ENCODE assay signal across 8 cellular contexts in the genomic region with DNA sequence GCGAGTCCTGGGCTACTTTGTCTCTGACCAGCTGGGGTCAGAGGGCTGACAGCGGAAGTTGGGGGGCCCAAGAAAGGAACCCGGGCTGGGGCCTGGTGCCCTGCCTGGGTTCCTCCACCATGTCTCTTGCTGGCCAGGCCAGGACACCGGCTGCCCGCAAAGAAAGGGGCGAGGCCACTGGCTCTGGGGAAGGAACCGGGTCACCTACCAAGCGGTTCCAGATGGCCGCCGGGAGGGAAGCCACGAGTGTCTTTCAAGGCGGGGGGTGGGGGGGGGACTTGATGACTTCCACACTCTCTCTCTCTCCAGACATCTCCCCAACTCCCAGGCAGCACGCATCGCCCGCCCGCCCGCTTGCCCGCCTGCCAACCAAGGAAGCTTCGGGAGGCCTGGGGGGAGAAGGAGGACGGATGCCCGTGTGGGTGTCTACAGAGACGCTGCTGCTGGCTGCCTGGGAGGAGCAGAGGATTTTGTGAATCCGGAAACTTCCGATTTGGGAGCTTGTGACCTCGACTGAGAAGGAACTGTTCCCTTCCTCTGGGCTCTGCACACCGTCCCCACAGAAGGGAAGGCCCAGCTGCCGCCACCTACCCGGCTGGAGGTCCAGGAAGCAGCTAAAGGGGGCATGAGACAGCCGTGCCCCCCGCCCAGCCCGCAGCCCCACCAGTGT. TPM values are rescaled to one million over a fixed set of nuclear protein-coding genes. Genes with fewer than 3 reads are reported as not detected.
A peak's percentile ranks its signal among the peaks of the same experiment; 100 is the strongest.
DNase-seq lines count a peak whose midpoint lies in the region; ATAC-seq and TF ChIP-seq lines count a peak whose summit lies in the region.

No MANE protein-coding gene starts in this region.

- peak overlapping the region; percentile 92 for H3K56ac ChIP-seq in mesendoderm (ENCODE audit: low read length)

- H4K8ac ChIP-seq in mesendoderm (ENCODE audit: low read depth, low read length), result no peak overlapping the region

- H2BK15ac ChIP-seq in mesendoderm (replicated peaks; ENCODE audit: low read depth), result no peak overlapping the region

- H3K79me2 ChIP-seq in mesendoderm (ENCODE audit: control insufficient read depth, insufficient read depth, low read length), result peaks cover 44% of the 10 kb centered on the region

- peak overlapping the region; percentile 68 for H3K4me3 ChIP-seq in mesendoderm (ENCODE audit: low read length)

- no peak overlapping the region for H2BK5ac ChIP-seq in mesendoderm (ENCODE audit: low read length)

- WGBS in mesendoderm (ENCODE audit: extremely low coverage, insufficient coverage, low lambda C conversion rate), result no CpG with 5 or more reads among the region's 31 CpGs

- peak overlapping the region; percentile 75 for H3K4me2 ChIP-seq in mesendoderm (ENCODE audit: low read length)

- no peak overlapping the region for H2BK120ac ChIP-seq in mesendoderm (ENCODE audit: low read depth, low read length)

- H3K27ac ChIP-seq in mesendoderm (ENCODE audit: low read depth, low read length) (no peak overlapping the region), temporal lobe (ENCODE audit: low read depth, low read length) (peak overlapping the region; percentile 65)

- no peaks in the 10 kb centered on the region for H3K4me1 ChIP-seq in mesendoderm (ENCODE audit: control insufficient read depth, low read depth, low read length)

- DNase-seq in AG08396 (ENCODE audit: low spot score) (peak; percentile 81), GM20000 (ENCODE audit: low spot score) (peak; percentile 76), SKM-1 treated with dmso at 0.1 percent for 144 hours (lab: John Stamatoyannopoulos, UW; ENCODE audit: unreplicated experiment) (peak; percentile 45), mesendoderm (no peak)
- DNase-seq in effector CD8-positive, alpha-beta T cell (lab: John Stamatoyannopoulos, UW), result peak; percentile 7
- DNase-seq in activated CD4-positive, CD25-positive, alpha-beta regulatory T cell treated with anti-CD3 and anti-CD28 coated beads, Interleukin-2, amount 50 U/mL, for 72 hours, result no peak

- no peak for TF ChIP-seq CTCF in GM20000 (IDR thresholded peaks at IDR 0.05; ENCODE audit: extremely low read depth, missing control alignments)

- peaks cover 30% of the 10 kb centered on the region for H3K79me1 ChIP-seq in mesendoderm (ENCODE audit: low read length)

- no peak for ATAC-seq in GM18873 (IDR thresholded peaks at IDR 0.05; ENCODE audit: low FRiP score, unreplicated experiment)

- peak overlapping the region; percentile 25 for H3K4ac ChIP-seq in mesendoderm (ENCODE audit: low read depth, low read length)

- peak overlapping the region; percentile 87 for H3K9ac ChIP-seq in mesendoderm (ENCODE audit: low read length)

- peak overlapping the region; percentile 80 for H3K23ac ChIP-seq in mesendoderm (ENCODE audit: low read length)

- H2AK5ac ChIP-seq in mesendoderm (ENCODE audit: low read length), result no peak overlapping the region

- H3K27me3 ChIP-seq in mesendoderm (ENCODE audit: insufficient read depth, low read length, poor library complexity), result no peaks in the 10 kb centered on the region

- H4K5ac ChIP-seq in mesendoderm (ENCODE audit: low read length), result no peak overlapping the region

- no peaks in the 10 kb centered on the region for H3K36me3 ChIP-seq in mesendoderm (ENCODE audit: control insufficient read depth, insufficient read depth, low read length)

- H3K18ac ChIP-seq in mesendoderm (ENCODE audit: low read length), result peak overlapping the region; percentile 88

RNA-seq across cellular contexts. Expression of gene PIP5K1C, which starts 1.1 kb away (rescaled TPM):
- polyA plus RNA-seq in mesendoderm (2013, experiment 1 of 2), result 15.2 TPM
- polyA plus RNA-seq in mesendoderm (2013, experiment 2 of 2), result 16.0 TPM
- total RNA-seq in temporal lobe, result 22.4 TPM

RNA-seq across cellular contexts. Expression of gene TJP3, which starts 9.0 kb away (rescaled TPM):
- 4.2 TPM for polyA plus RNA-seq in mesendoderm (2013, experiment 1 of 2)
- 3.8 TPM for polyA plus RNA-seq in mesendoderm (2013, experiment 2 of 2)
- under 0.01 TPM for total RNA-seq in temporal lobe

Comparison
In these comparisons a context has a peak if more than half of its experiments do, and no peak if none do; other contexts are left out.
1. DNase-seq: peak in AG08396 (single experiment), GM20000 (single experiment), SKM-1 treated with dmso at 0.1 percent for 144 hours (single experiment) and effector CD8-positive, alpha-beta T cell (single experiment); none in mesendoderm (single experiment) and activated CD4-positive, CD25-positive, alpha-beta regulatory T cell treated with anti-CD3 and anti-CD28 coated beads, Interleukin-2, amount 50 U/mL, for 72 hours (single experiment).